22 cellular contexts compared by ENCODE assay signal in genomic region chr1:247518613-247518891, GRCh38. TPM values are rescaled to one million over a fixed set of nuclear protein-coding genes. Genes with fewer than 3 reads are reported as not detected.
DNase-seq lines count a peak whose midpoint lies in the region; ATAC-seq, FAIRE-seq and TF ChIP-seq lines count a peak whose summit lies in the region.
"Had no signal": no experiment of that assay in that cellular context is flagged by ENCODE, and none has a peak within 500 bp of the region (broad histone marks: within the 10 kb centered on the region; RNA-seq: fewer than 3 reads in every experiment).

No MANE protein-coding gene starts in this region.

- H3K9me3 ChIP-seq in K562 (replicated peaks; ENCODE audit: control insufficient read depth, insufficient read depth, low read depth, low read length), result no peaks in the 10 kb centered on the region
- no peaks in the 10 kb centered on the region for H3K9me3 ChIP-seq in iPS-15b (ENCODE audit: control insufficient read depth, insufficient read depth, low read length)
- H3K9me3 ChIP-seq in testis, result no peaks in the 10 kb centered on the region
- H3K9me3 ChIP-seq: BE2C had no signal

- no peak overlapping the region for H3K4me2 ChIP-seq in K562 (ENCODE audit: insufficient read depth, low read length)
- H3K4me2 ChIP-seq: BLaER1 treated with 17β-estradiol and CSF1 and Interleukin-3, amounts not matched to agents 10 nM and 100 nM had no signal

- H3K36me3 ChIP-seq in K562 (ENCODE audit: control insufficient read depth, insufficient read depth, low read length), result no peaks in the 10 kb centered on the region
- H3K36me3 ChIP-seq in iPS-15b (ENCODE audit: control insufficient read depth, insufficient read depth, low read length), result no peaks in the 10 kb centered on the region
- H3K36me3 ChIP-seq in testis (ENCODE audit: low read depth, missing control alignments), result no peaks in the 10 kb centered on the region
- H3K36me3 ChIP-seq: BE2C; BLaER1 treated with 17β-estradiol and CSF1 and Interleukin-3, amounts not matched to agents 10 nM and 100 nM had no signal

- H3K27ac ChIP-seq in K562 (ENCODE audit: extremely low read depth, low read depth, low read length), result no peak overlapping the region
- peak overlapping the region in 1 of 2 donors; percentile 36 for H3K27ac ChIP-seq in testis
- H3K27ac ChIP-seq: BLaER1 treated with 17β-estradiol and CSF1 and Interleukin-3, amounts not matched to agents 10 nM and 100 nM had no signal

- CTCF ChIA-PET in K562 (lab: Yijun Ruan, JAX; ENCODE audit: low intra/inter-chr PET ratio), result no interaction called here

- no peak for DNase-seq in CD14-positive monocyte (ENCODE audit: low spot score)
- no peak for DNase-seq in K562 (ENCODE audit: extremely low read depth in 1 of 4, low spot score in 3 of 4)
- DNase-seq in testis, result peak; percentile 17
- DNase-seq in islet precursor cell, result no peak
- DNase-seq in AG20443 (ENCODE audit: low spot score), result no peak
- DNase-seq: BE2C, Calu3, COR-L47, DMS79 treated with DMSO at 0.1 percent for 48 hours, GF-D8 had no signal

- TF ChIP-seq CTCF in CD14-positive monocyte (IDR thresholded peaks at IDR 0.05) (no peak), K562 (IDR thresholded peaks at IDR 0.05 in 2 of 3, conservative IDR thresholded peaks at IDR 0.05 in 1 of 3; ENCODE audit: insufficient read depth in 2 of 3, low read depth in 1 of 3, low read length in 3 of 3) (no peak), testis (IDR thresholded peaks at IDR 0.05) (no peak)

- H3K4me3 ChIP-seq in K562 (no peak overlapping the region), iPS-15b (ENCODE audit: low read depth, low read length) (peak overlapping the region; percentile 18), testis (peak overlapping the region; percentile 49 to 64)
- H3K4me3 ChIP-seq: BLaER1 treated with 17β-estradiol and CSF1 and Interleukin-3, amounts not matched to agents 10 nM and 100 nM had no signal

- no peaks in the 10 kb centered on the region for H3K9me1 ChIP-seq in K562 (ENCODE audit: control insufficient read depth, insufficient read depth, low read length)

- H3K27ac Mint-ChIP-seq in CD14-positive monocyte, result no peak overlapping the region
- H3K27ac Mint-ChIP-seq: CD4-positive, alpha-beta memory T cell; H9 had no signal

- H3K27me3 ChIP-seq in K562 (ENCODE audit: control insufficient read depth in 2 of 2, insufficient read depth in 2 of 2, low read length in 2 of 2), result peaks cover 14 to 18% of the 10 kb centered on the region in 2 experiments; a peak in 3 of 5 replicates
- H3K27me3 ChIP-seq in iPS-15b (ENCODE audit: control insufficient read depth, insufficient read depth, low read length), result no peaks in the 10 kb centered on the region
- H3K27me3 ChIP-seq in testis, result no peaks in the 10 kb centered on the region
- H3K27me3 ChIP-seq: BE2C; BLaER1 treated with 17β-estradiol and CSF1 and Interleukin-3, amounts not matched to agents 10 nM and 100 nM had no signal

- TF ChIP-seq RAD21 in K562 (CRISPR knock-in tag; conservative IDR thresholded peaks at IDR 0.05 in 1 of 2, IDR thresholded peaks at IDR 0.05 in 1 of 2), result no peak

- ATAC-seq in K562, result peak; percentile 28; the same call in 2 of the 3 replicates
- no peak for ATAC-seq in HG02678 (IDR thresholded peaks at IDR 0.05; ENCODE audit: unreplicated experiment)
- ATAC-seq: HCT116 had no signal

- no peak for FAIRE-seq in K562 (lab: Jason Lieb, UNC)
- FAIRE-seq: GM12891, GM18507 had no signal

- H3K79me2 ChIP-seq in K562 (ENCODE audit: control insufficient read depth, insufficient read depth, low read length), result no peaks in the 10 kb centered on the region

- H3K4me1 Mint-ChIP-seq in CD14-positive monocyte, result peaks cover 4% of the 10 kb centered on the region
- H3K4me1 Mint-ChIP-seq: CD4-positive, alpha-beta memory T cell; H9 had no signal

- peaks cover 0 to 3% (median 0%) of the 10 kb centered on the region in 3 donors for H3K27me3 Mint-ChIP-seq in CD14-positive monocyte (ENCODE audit: low read depth in 3 of 3)

- peaks cover 0 to 11% of the 10 kb centered on the region in 2 experiments; a peak in 3 of 5 replicates for H3K4me1 ChIP-seq in K562 (replicated peaks in 1 of 2; ENCODE audit: control insufficient read depth in 2 of 2, insufficient read depth in 2 of 2, low read length in 2 of 2)
- no peaks in the 10 kb centered on the region for H3K4me1 ChIP-seq in iPS-15b (ENCODE audit: control insufficient read depth, insufficient read depth, low read length)
- no peaks in the 10 kb centered on the region for H3K4me1 ChIP-seq in testis
- H3K4me1 ChIP-seq: BE2C; BLaER1 treated with 17β-estradiol and CSF1 and Interleukin-3, amounts not matched to agents 10 nM and 100 nM had no signal

- H3K36me3 Mint-ChIP-seq in CD14-positive monocyte, result peaks cover 12 to 13% of the 10 kb centered on the region in 2 donors
- H3K36me3 Mint-ChIP-seq: CD4-positive, alpha-beta memory T cell had no signal

- no peaks in the 10 kb centered on the region for H4K20me1 ChIP-seq in K562 (replicated peaks; ENCODE audit: control insufficient read depth, insufficient read depth, low read length)
- H4K20me1 ChIP-seq: BLaER1 treated with 17β-estradiol and CSF1 and Interleukin-3, amounts not matched to agents 10 nM and 100 nM had no signal

- intact Hi-C loops in CD14-positive monocyte (cut with micrococcal nuclease) (no loop called here), K562 (cut with micrococcal nuclease) (no loop called here), testis (cut with DNase I; ENCODE audit: low total_unique reads) (no loop called here)

- peaks cover 30 to 44% (median 36%) of the 10 kb centered on the region in 7 donors for H3K9me3 Mint-ChIP-seq in CD14-positive monocyte

- no TSS peak for BruUV-seq in K562 (replicated peaks; lab: Mats Ljungman, UMichigan)

- 9% methylated on average over 19 of the region's 19 CpGs for WGBS in K562 (ENCODE audit: insufficient coverage, low coverage, missing lambda C conversion rate)
- 57 to 58% methylated on average over 3 to 19 of the region's 19 CpGs for WGBS in testis, 2 donors

- TF ChIP-seq POLR2A in K562 (conservative IDR thresholded peaks at IDR 0.05) (no peak), testis (IDR thresholded peaks at IDR 0.05) (no peak)

- POLR2A ChIA-PET in K562 (lab: Yijun Ruan, JAX), result no interaction called here

- H3K9ac ChIP-seq in K562 (ENCODE audit: insufficient read depth in 1 of 2, low read depth in 2 of 2, low read length in 2 of 2) (peak overlapping the region in 1 of 2 experiments; percentile 79; a peak in 2 of 4 replicates), iPS-15b (ENCODE audit: low read depth, low read length) (no peak overlapping the region)
- H3K9ac ChIP-seq: BLaER1 treated with 17β-estradiol and CSF1 and Interleukin-3, amounts not matched to agents 10 nM and 100 nM had no signal

- TF ChIP-seq EP300 in K562 (IDR thresholded peaks at IDR 0.05; ENCODE audit: low read length), result no peak

- peak overlapping the region; percentile 71 for H2AFZ ChIP-seq in K562 (ENCODE audit: low read depth, low read length)

- in situ Hi-C loops in K562 (cut with MboI), result no loop called here

- peak overlapping the region; percentile 61 to 78 for H3K4me3 Mint-ChIP-seq in CD14-positive monocyte
- H3K4me3 Mint-ChIP-seq: H9 had no signal

TF ChIP-seq in K562, 482 proteins besides CTCF, POLR2A, EP300 and RAD21 (continues in another document):
- TF ChIP-seq E2F3 (CRISPR knock-in tag; IDR thresholded peaks at IDR 0.05), result 0 out of 2 replicates have a peak, but pooled peaks have one; percentile 5

RNA-seq across cellular contexts. Expression of gene OR2C3, which starts 17.7 kb away (rescaled TPM):
- not detected for polyA plus RNA-seq in CD14-positive monocyte
- total RNA-seq in K562 (2011; cell fraction: chromatin; rRNA removed; ENCODE audit: low replicate concordance), result 0.25 TPM in 1 of 2 replicates, not detected in the other
- total RNA-seq in K562 (2011; cell fraction: nucleolus; rRNA removed), result under 0.01 TPM in 1 of 2 replicates, not detected in the other
- 0.07 and 0.15 TPM in 2 replicates for total RNA-seq in K562 (2011; cell fraction: nucleoplasm; rRNA removed)
- 0.04 TPM in 1 of 2 replicates, not detected in the other for total RNA-seq in K562 (2014; rRNA removed)
- total RNA-seq in K562 (2014; rRNA removed; fragmentation: Illumina TruSeq; extraction: Trizol), result not detected in 2 replicates
- total RNA-seq in K562 (2015; rRNA removed; fragmentation: Illumina TruSeq; extraction: Trizol), result 0.04 TPM in 2 replicates
- 0.02 TPM in 1 of 2 replicates, not detected in the other for total RNA-seq in K562 (2021)
- polyA plus RNA-seq in K562 (2011; rRNA removed), result 0.01 and 0.03 TPM in 2 replicates
- under 0.01 and 0.01 TPM in 2 replicates for polyA plus RNA-seq in K562 (2011; cell fraction: cytosol; rRNA removed)
- polyA plus RNA-seq in K562 (2011; cell fraction: nucleus; rRNA removed), result 0.03 and 0.06 TPM in 2 replicates
- polyA plus RNA-seq in K562 (2012), result 0.05 and 0.11 TPM in 2 replicates
- polyA plus RNA-seq in K562 (2014; fragmentation: Illumina TruSeq; extraction: Trizol), result 0.03 TPM in 1 of 2 replicates, not detected in the other
- under 1 TPM in 1 of 2 experiments, not detected in 1; under 0.01 TPM for polyA plus RNA-seq in K562 (2014; fragmentation: Nextera tagmentation; extraction: Ambion mirVana)
- 0.05 TPM in 1 of 2 replicates, not detected in the other for polyA plus RNA-seq in K562 (2014; rRNA removed)
- polyA minus RNA-seq in K562 (2011; rRNA and poly(A)+ RNA removed), result 0.04 and 0.06 TPM in 2 replicates
- not detected in 2 replicates for polyA minus RNA-seq in K562 (2011; cell fraction: cytosol; rRNA and poly(A)+ RNA removed)
- polyA minus RNA-seq in K562 (2011; cell fraction: nucleus; rRNA and poly(A)+ RNA removed), result 0.11 TPM in 1 of 2 replicates, not detected in the other
- total RNA-seq in testis, result under 1 TPM; 0.87 TPM
- polyA plus RNA-seq in testis (ENCODE audit: insufficient read depth, low read depth, low replicate concordance), result 0.55 TPM
- total RNA-seq: A172; A673; Calu3; CD4-positive, alpha-beta memory T cell; G401; H4; H9 had no signal
- polyA plus RNA-seq: CD4-positive, alpha-beta memory T cell had no signal

RNA-seq across cellular contexts. Expression of gene GCSAML, which starts 30.4 kb away (rescaled TPM):
- under 1 TPM in 1 of 2 donors, not detected in 1; 0.16 TPM for polyA plus RNA-seq in CD14-positive monocyte
- not detected in 2 replicates for total RNA-seq in K562 (2011; cell fraction: chromatin; rRNA removed; ENCODE audit: low replicate concordance)
- total RNA-seq in K562 (2011; cell fraction: nucleolus; rRNA removed), result not detected in 2 replicates
- total RNA-seq in K562 (2011; cell fraction: nucleoplasm; rRNA removed), result not detected in 2 replicates
- not detected in 2 replicates for total RNA-seq in K562 (2014; rRNA removed)
- not detected in 2 replicates for total RNA-seq in K562 (2014; rRNA removed; fragmentation: Illumina TruSeq; extraction: Trizol)
- not detected in 2 replicates for total RNA-seq in K562 (2015; rRNA removed; fragmentation: Illumina TruSeq; extraction: Trizol)
- not detected in 2 replicates for total RNA-seq in K562 (2021)
- polyA plus RNA-seq in K562 (2011; rRNA removed), result 0.01 TPM in 1 of 2 replicates, not detected in the other
- polyA plus RNA-seq in K562 (2011; cell fraction: cytosol; rRNA removed), result not detected in 2 replicates
- polyA plus RNA-seq in K562 (2011; cell fraction: nucleus; rRNA removed), result not detected in 2 replicates
- 0.21 TPM in 1 of 2 replicates, not detected in the other for polyA plus RNA-seq in K562 (2012)
- not detected in 2 replicates for polyA plus RNA-seq in K562 (2014; fragmentation: Illumina TruSeq; extraction: Trizol)
- not detected for polyA plus RNA-seq in K562 (2014; fragmentation: Nextera tagmentation; extraction: Ambion mirVana)
- not detected in 2 replicates for polyA plus RNA-seq in K562 (2014; rRNA removed)
- polyA minus RNA-seq in K562 (2011; rRNA and poly(A)+ RNA removed), result not detected in 2 replicates
- polyA minus RNA-seq in K562 (2011; cell fraction: cytosol; rRNA and poly(A)+ RNA removed), result not detected in 2 replicates
- not detected in 2 replicates for polyA minus RNA-seq in K562 (2011; cell fraction: nucleus; rRNA and poly(A)+ RNA removed)
- 1 to 10 TPM; 2.8 to 3.7 TPM for total RNA-seq in testis
- 8.4 TPM for polyA plus RNA-seq in testis (ENCODE audit: insufficient read depth, low read depth, low replicate concordance)
- total RNA-seq: A172; A673; Calu3; CD4-positive, alpha-beta memory T cell; G401; H9 had no signal
- polyA plus RNA-seq: CD4-positive, alpha-beta memory T cell had no signal
